Comparison of ENCODE assay signal across 22 cellular contexts in the genomic region with DNA sequence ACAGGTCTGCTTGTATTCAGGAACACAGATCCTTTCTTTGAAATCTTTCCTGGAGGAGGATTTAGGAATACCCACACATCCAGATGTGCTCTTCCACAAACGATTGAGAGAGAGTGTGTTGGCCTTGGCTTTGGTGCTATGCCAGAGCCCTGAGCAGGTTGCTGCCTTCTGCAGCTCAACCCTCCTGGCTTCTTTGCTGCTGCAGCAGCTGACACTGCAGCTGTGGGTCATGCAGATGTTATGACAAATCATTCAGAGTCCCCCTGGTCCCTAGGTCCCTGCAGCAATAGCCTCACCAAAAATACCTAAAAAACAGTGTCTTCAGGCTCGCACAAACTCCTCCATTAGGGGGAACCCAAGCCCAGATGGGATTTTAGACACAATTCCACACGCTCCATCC. TPM values are rescaled to one million over a fixed set of nuclear protein-coding genes. Genes with fewer than 3 reads are reported as not detected.
"Had no signal": no experiment of that assay in that cellular context is flagged by ENCODE, and none has a peak within 500 bp of the region (broad histone marks: within the 10 kb centered on the region; RNA-seq: fewer than 3 reads in every experiment).

No MANE protein-coding gene starts in this region.

- H3K4me3 ChIP-seq: adrenal gland, breast epithelium, coronary artery, left ventricle myocardium inferior, smooth muscle cell, testis had no signal

- DNase-seq: activated CD4-positive, alpha-beta T cell treated with anti-CD3 and anti-CD28 coated beads, Interleukin-2, amount 50 U/mL, for 1 hour; activated CD8-positive, alpha-beta memory T cell treated with anti-CD3 and anti-CD28 coated beads, Interleukin-2, amount 50 U/mL, for 48 hours; activated effector memory CD4-positive, alpha-beta T cell treated with anti-CD3 and anti-CD28 coated beads, Interleukin-2, amount 50 U/mL, for 16 hours; activated T-cell treated with anti-CD3 and anti-CD28 coated beads, Interleukin-2, amount 50 U/mL, for 72 hours; adrenal gland; left ventricle myocardium inferior; mammary epithelial cell; midbrain; nephron progenitor cell; nucleus accumbens; stimulated activated CD4-positive, alpha-beta T cell treated with anti-CD3 and anti-CD28 coated beads, Interleukin-4, amount 100 ng/mL, for 1 hour; testis had no signal

- H3K27ac ChIP-seq: adrenal gland, breast epithelium, coronary artery, left ventricle myocardium inferior, testis had no signal

- H3K4me1 ChIP-seq: adrenal gland, breast epithelium, left ventricle myocardium inferior, testis had no signal

- H3K9me3 ChIP-seq: adrenal gland, breast epithelium, left ventricle myocardium inferior, testis had no signal

- ATAC-seq: activated CD4-positive, CD25-positive, alpha-beta regulatory T cell treated with anti-CD3 and anti-CD28 coated beads, Interleukin-2, amount 50 U/mL, for 24 hours; activated naive CD4-positive, alpha-beta T cell treated with anti-CD3 and anti-CD28 coated beads, Interleukin-2, amount 50 U/mL, for 72 hours; activated T-cell treated with anti-CD3 and anti-CD28 coated beads, Interleukin-2, amount 50 U/mL, for 72 hours; sciatic nerve; stimulated activated memory B cell treated with anti-CD40 and anti-IgM and Interleukin-4, amounts not matched to agents 10 μg/mL and 1 μg/mL and 100 μg/mL, for 72 hours had no signal

- FAIRE-seq: astrocyte, frontal cortex had no signal

- H3K27me3 ChIP-seq: breast epithelium, testis had no signal

- H3K36me3 ChIP-seq: adrenal gland, breast epithelium, left ventricle myocardium inferior had no signal

RNA-seq across cellular contexts. Expression of gene SLN, which starts 35.5 kb away (rescaled TPM):
- total RNA-seq: activated naive CD4-positive, alpha-beta T cell treated with anti-CD3 and anti-CD28 coated beads, Interleukin-2, amount 50 U/mL, for 72 hours; activated T-cell treated with anti-CD3 and anti-CD28 coated beads, Interleukin-2, amount 50 U/mL, for 72 hours; breast epithelium; kidney epithelial cell; mammary epithelial cell; sciatic nerve; smooth muscle cell; testis had no signal
- polyA plus RNA-seq: mammary epithelial cell had no signal
